ENCODE assay signal across 19 cellular contexts in the genomic region with DNA sequence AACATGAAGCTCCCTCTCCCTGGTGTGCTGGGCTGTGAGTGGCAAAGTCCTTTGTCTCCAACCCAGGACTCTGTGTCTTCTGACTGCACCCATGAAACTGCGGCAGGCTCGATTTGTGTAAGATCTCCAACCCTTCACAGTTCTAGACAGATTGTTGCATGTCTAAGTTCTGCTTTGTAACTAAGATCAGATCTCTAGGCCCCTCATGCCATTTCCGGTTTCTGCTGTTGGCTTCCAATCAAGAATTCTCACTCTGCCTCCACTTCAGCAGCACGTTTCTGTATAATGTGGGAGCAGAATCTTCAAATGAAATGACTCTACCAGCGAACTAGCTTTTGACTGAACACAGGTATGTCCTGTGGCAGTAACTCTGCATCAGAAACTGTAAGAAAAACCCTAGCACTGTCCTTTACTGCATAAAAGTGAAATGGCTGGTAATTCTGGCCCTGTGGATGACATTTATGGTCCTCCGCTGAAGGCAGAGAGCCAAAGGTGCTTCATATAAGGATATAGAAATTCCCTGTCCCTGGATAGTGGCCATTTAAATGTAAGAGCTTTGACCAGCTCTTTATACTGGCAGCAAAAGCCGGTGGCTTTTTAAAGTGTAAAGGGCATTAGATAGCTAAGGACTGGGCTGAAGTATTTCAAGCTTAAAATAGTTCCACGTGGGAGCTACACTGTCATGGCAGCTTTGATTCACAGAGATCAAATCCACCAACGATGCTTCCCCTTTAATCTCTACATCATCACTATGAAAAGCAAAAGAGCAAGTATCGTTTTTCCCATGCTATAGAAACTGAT.
DNase-seq lines count a peak whose midpoint lies in the region; ATAC-seq, FAIRE-seq and TF ChIP-seq lines count a peak whose summit lies in the region.
"Had no signal": no experiment of that assay in that cellular context is flagged by ENCODE, and none has a peak within 500 bp of the region (broad histone marks: within the 10 kb centered on the region; RNA-seq: fewer than 3 reads in every experiment).

No MANE protein-coding gene starts in this region.

- no peak overlapping the region for H3K4me3 Mint-ChIP-seq in GM23338
- H3K4me3 Mint-ChIP-seq: CD4-positive, alpha-beta T cell had no signal

- H3F3A ChIP-seq in GM23338 (replicated peaks; ENCODE audit: low read depth) (no peaks in the 10 kb centered on the region), smooth muscle cell (ENCODE audit: low read depth) (no peaks in the 10 kb centered on the region)

- H3K9me3 Mint-ChIP-seq in GM23338, result no peaks in the 10 kb centered on the region

- H3K9ac ChIP-seq in smooth muscle cell (ENCODE audit: low read depth), result no peak overlapping the region

- H3K36me3 Mint-ChIP-seq in GM23338 (ENCODE audit: low read depth), result no peaks in the 10 kb centered on the region

- no peaks in the 10 kb centered on the region for H3K9me2 ChIP-seq in GM23338 (ENCODE audit: insufficient read depth)

- FAIRE-seq in bronchial epithelial cell (lab: Jason Lieb, UNC), result peak; percentile 62
- FAIRE-seq: G401.6, GM12891, GM19239 had no signal

- H3K27ac Mint-ChIP-seq in GM23338, result no peak overlapping the region
- H3K27ac Mint-ChIP-seq: CD4-positive, alpha-beta T cell had no signal

- no peaks in the 10 kb centered on the region for H3K27me3 ChIP-seq in GM23338 (ENCODE audit: insufficient read depth)
- no peaks in the 10 kb centered on the region for H3K27me3 ChIP-seq in bronchial epithelial cell (ENCODE audit: control insufficient read depth, insufficient read depth, low read length)
- H3K27me3 ChIP-seq in right cardiac atrium (ENCODE audit: control insufficient read depth, insufficient read depth), result no peaks in the 10 kb centered on the region
- H3K27me3 ChIP-seq in BE2C, result no peaks in the 10 kb centered on the region
- no peaks in the 10 kb centered on the region for H3K27me3 ChIP-seq in smooth muscle cell (ENCODE audit: low read depth)
- H3K27me3 ChIP-seq: Peyer's patch had no signal

- TF ChIP-seq CTCF in GM23338 (conservative IDR thresholded peaks at IDR 0.05; ENCODE audit: low read depth in 2 of 2), result no peak
- no peak for TF ChIP-seq CTCF in bronchial epithelial cell (IDR thresholded peaks at IDR 0.05; ENCODE audit: insufficient read depth, low read length, severe bottlenecking)
- TF ChIP-seq CTCF in BE2C (IDR thresholded peaks at IDR 0.05; ENCODE audit: low read depth, low read length), result no peak
- TF ChIP-seq CTCF in smooth muscle cell (IDR thresholded peaks at IDR 0.05; ENCODE audit: borderline replicate concordance, insufficient read depth, poor library complexity, severe bottlenecking), result no peak

- no peak overlapping the region for H3K4me2 ChIP-seq in GM23338
- H3K4me2 ChIP-seq in smooth muscle cell, result no peak overlapping the region

- H3K79me2 ChIP-seq in GM23338 (replicated peaks; ENCODE audit: insufficient read depth), result no peaks in the 10 kb centered on the region
- H3K79me2 ChIP-seq in smooth muscle cell (ENCODE audit: low read depth), result no peaks in the 10 kb centered on the region

- H2AFZ ChIP-seq in GM23338 (peak overlapping the region; percentile 43; the same call in 1 of the 2 replicates), smooth muscle cell (ENCODE audit: low read depth) (no peak overlapping the region)

- H3K4me3 ChIP-seq in GM23338 (no peak overlapping the region), bronchial epithelial cell (ENCODE audit: low read depth, low read length) (no peak overlapping the region), right cardiac atrium (ENCODE audit: low read length) (no peak overlapping the region), BE2C (ENCODE audit: low read depth, low read length) (no peak overlapping the region), smooth muscle cell (no peak overlapping the region)
- H3K4me3 ChIP-seq: Peyer's patch had no signal

- no peaks in the 10 kb centered on the region for H3K27me3 Mint-ChIP-seq in GM23338 (ENCODE audit: insufficient read depth, low read depth, poor library complexity)
- H3K27me3 Mint-ChIP-seq: CD4-positive, alpha-beta T cell had no signal

- no peaks in the 10 kb centered on the region for H3K4me1 ChIP-seq in GM23338 (ENCODE audit: insufficient read depth)
- peaks cover 2% of the 10 kb centered on the region for H3K4me1 ChIP-seq in right cardiac atrium (ENCODE audit: control insufficient read depth, insufficient read depth, low read length)
- H3K4me1 ChIP-seq in BE2C, result peaks cover 10% of the 10 kb centered on the region
- H3K4me1 ChIP-seq in smooth muscle cell (ENCODE audit: low read depth), result no peaks in the 10 kb centered on the region
- H3K4me1 ChIP-seq: Peyer's patch had no signal

- 45% methylated on average over 10 of the region's 10 CpGs for WGBS in right cardiac atrium
- WGBS in smooth muscle cell (ENCODE audit: low lambda C conversion rate), result 92% methylated on average over 10 of the region's 10 CpGs

- H3K9me3 ChIP-seq in right cardiac atrium (ENCODE audit: control insufficient read depth, low read length) (no peaks in the 10 kb centered on the region), BE2C (no peaks in the 10 kb centered on the region), smooth muscle cell (replicated peaks; ENCODE audit: low read depth) (no peaks in the 10 kb centered on the region)
- H3K9me3 ChIP-seq: Peyer's patch had no signal

- H3K36me3 ChIP-seq in GM23338 (ENCODE audit: insufficient read depth) (no peaks in the 10 kb centered on the region), bronchial epithelial cell (ENCODE audit: control insufficient read depth, insufficient read depth, low read length) (no peaks in the 10 kb centered on the region), BE2C (no peaks in the 10 kb centered on the region), smooth muscle cell (ENCODE audit: low read depth) (no peaks in the 10 kb centered on the region)
- H3K36me3 ChIP-seq: Peyer's patch had no signal

- peaks cover 8% of the 10 kb centered on the region; the same call in 1 of the 3 replicates for H3K4me1 Mint-ChIP-seq in GM23338

- ATAC-seq in GM23338 (no peak), right cardiac atrium (peak; percentile 55 to 72), HG02759 (IDR thresholded peaks at IDR 0.05; ENCODE audit: unreplicated experiment) (no peak)

- H3K27ac ChIP-seq in GM23338 (ENCODE audit: low read depth) (no peak overlapping the region), right cardiac atrium (ENCODE audit: low read length) (peak overlapping the region; percentile 1), smooth muscle cell (ENCODE audit: low read depth) (no peak overlapping the region)
- H3K27ac ChIP-seq: Peyer's patch had no signal

- H4K20me1 ChIP-seq in GM23338 (replicated peaks; ENCODE audit: insufficient read depth) (no peaks in the 10 kb centered on the region), smooth muscle cell (ENCODE audit: low read depth) (no peaks in the 10 kb centered on the region)

- intact Hi-C loops in right cardiac atrium (cut with DNase I), result no loop called here

- no peak for DNase-seq in GM23338 (ENCODE audit: low spot score)
- peak; percentile 49 for DNase-seq in NCI-H1092 treated with DMSO at 0.1 percent for 48 hours (lab: John Stamatoyannopoulos, UW)
- no peak for DNase-seq in bronchial epithelial cell (ENCODE audit: low read depth)
- DNase-seq in right cardiac atrium, result peak in 1 of 3 donors; percentile 34
- no peak for DNase-seq in T-helper 1 cell
- no peak for DNase-seq in BE2C
- DNase-seq in smooth muscle cell (lab: John Stamatoyannopoulos, UW; ENCODE audit: unreplicated experiment), result no peak
- DNase-seq: AML-193; CD4-positive, alpha-beta T cell; DMS79 treated with DMSO at 0.1 percent for 48 hours; HCEC 1CT; NCI-H146; NCI-H69; Peyer's patch; SIG-M5 had no signal

TF ChIP-seq in GM23338, 12 proteins besides CTCF, POLR2A, EP300 and RAD21 (continues in another document):
- TF ChIP-seq JUNB (IDR thresholded peaks at IDR 0.05; ENCODE audit: unreplicated experiment), result no peak
- TF ChIP-seq, protein P1, sequence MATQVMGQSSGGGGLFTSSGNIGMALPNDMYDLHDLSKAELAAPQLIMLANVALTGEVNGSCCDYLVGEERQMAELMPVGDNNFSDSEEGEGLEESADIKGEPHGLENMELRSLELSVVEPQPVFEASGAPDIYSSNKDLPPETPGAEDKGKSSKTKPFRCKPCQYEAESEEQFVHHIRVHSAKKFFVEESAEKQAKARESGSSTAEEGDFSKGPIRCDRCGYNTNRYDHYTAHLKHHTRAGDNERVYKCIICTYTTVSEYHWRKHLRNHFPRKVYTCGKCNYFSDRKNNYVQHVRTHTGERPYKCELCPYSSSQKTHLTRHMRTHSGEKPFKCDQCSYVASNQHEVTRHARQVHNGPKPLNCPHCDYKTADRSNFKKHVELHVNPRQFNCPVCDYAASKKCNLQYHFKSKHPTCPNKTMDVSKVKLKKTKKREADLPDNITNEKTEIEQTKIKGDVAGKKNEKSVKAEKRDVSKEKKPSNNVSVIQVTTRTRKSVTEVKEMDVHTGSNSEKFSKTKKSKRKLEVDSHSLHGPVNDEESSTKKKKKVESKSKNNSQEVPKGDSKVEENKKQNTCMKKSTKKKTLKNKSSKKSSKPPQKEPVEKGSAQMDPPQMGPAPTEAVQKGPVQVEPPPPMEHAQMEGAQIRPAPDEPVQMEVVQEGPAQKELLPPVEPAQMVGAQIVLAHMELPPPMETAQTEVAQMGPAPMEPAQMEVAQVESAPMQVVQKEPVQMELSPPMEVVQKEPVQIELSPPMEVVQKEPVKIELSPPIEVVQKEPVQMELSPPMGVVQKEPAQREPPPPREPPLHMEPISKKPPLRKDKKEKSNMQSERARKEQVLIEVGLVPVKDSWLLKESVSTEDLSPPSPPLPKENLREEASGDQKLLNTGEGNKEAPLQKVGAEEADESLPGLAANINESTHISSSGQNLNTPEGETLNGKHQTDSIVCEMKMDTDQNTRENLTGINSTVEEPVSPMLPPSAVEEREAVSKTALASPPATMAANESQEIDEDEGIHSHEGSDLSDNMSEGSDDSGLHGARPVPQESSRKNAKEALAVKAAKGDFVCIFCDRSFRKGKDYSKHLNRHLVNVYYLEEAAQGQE (IDR thresholded peaks at IDR 0.05; ENCODE audit: unreplicated experiment), result no peak
- no peak for TF ChIP-seq EZH2phosphoT487 (IDR thresholded peaks at IDR 0.05; ENCODE audit: unreplicated experiment)
- TF ChIP-seq STAT1 (IDR thresholded peaks at IDR 0.05; ENCODE audit: unreplicated experiment), result no peak
- no peak for TF ChIP-seq POLR2AphosphoS5 (IDR thresholded peaks at IDR 0.05; ENCODE audit: low read depth)
- TF ChIP-seq CREB1 (CRISPR knock-in tag; IDR thresholded peaks at IDR 0.05; ENCODE audit: low read depth), result no peak
- TF ChIP-seq ZNF331 (CRISPR knock-in tag; IDR thresholded peaks at IDR 0.05; ENCODE audit: low read depth), result no peak
- TF ChIP-seq NANOG (IDR thresholded peaks at IDR 0.05; ENCODE audit: borderline replicate concordance), result no peak
- no peak for TF ChIP-seq EZH2 (IDR thresholded peaks at IDR 0.05; ENCODE audit: low read depth, unreplicated experiment)

Comparison
In these comparisons a context has a peak if more than half of its experiments do, and no peak if none do; other contexts are left out.
1. ATAC-seq: peak in right cardiac atrium (2 of 2); none in GM23338 (single experiment) and HG02759 (single experiment).